ENCODE assay signal across 1 cellular context in genomic region chr12:7403466-7403865, GRCh38.
TF ChIP-seq lines count a peak whose summit lies in the region.

No MANE protein-coding gene starts in this region.

TF ChIP-seq in GM23338, 12 proteins besides CTCF, POLR2A, EP300 and RAD21 (continued from another document):
- TF ChIP-seq, protein P1, sequence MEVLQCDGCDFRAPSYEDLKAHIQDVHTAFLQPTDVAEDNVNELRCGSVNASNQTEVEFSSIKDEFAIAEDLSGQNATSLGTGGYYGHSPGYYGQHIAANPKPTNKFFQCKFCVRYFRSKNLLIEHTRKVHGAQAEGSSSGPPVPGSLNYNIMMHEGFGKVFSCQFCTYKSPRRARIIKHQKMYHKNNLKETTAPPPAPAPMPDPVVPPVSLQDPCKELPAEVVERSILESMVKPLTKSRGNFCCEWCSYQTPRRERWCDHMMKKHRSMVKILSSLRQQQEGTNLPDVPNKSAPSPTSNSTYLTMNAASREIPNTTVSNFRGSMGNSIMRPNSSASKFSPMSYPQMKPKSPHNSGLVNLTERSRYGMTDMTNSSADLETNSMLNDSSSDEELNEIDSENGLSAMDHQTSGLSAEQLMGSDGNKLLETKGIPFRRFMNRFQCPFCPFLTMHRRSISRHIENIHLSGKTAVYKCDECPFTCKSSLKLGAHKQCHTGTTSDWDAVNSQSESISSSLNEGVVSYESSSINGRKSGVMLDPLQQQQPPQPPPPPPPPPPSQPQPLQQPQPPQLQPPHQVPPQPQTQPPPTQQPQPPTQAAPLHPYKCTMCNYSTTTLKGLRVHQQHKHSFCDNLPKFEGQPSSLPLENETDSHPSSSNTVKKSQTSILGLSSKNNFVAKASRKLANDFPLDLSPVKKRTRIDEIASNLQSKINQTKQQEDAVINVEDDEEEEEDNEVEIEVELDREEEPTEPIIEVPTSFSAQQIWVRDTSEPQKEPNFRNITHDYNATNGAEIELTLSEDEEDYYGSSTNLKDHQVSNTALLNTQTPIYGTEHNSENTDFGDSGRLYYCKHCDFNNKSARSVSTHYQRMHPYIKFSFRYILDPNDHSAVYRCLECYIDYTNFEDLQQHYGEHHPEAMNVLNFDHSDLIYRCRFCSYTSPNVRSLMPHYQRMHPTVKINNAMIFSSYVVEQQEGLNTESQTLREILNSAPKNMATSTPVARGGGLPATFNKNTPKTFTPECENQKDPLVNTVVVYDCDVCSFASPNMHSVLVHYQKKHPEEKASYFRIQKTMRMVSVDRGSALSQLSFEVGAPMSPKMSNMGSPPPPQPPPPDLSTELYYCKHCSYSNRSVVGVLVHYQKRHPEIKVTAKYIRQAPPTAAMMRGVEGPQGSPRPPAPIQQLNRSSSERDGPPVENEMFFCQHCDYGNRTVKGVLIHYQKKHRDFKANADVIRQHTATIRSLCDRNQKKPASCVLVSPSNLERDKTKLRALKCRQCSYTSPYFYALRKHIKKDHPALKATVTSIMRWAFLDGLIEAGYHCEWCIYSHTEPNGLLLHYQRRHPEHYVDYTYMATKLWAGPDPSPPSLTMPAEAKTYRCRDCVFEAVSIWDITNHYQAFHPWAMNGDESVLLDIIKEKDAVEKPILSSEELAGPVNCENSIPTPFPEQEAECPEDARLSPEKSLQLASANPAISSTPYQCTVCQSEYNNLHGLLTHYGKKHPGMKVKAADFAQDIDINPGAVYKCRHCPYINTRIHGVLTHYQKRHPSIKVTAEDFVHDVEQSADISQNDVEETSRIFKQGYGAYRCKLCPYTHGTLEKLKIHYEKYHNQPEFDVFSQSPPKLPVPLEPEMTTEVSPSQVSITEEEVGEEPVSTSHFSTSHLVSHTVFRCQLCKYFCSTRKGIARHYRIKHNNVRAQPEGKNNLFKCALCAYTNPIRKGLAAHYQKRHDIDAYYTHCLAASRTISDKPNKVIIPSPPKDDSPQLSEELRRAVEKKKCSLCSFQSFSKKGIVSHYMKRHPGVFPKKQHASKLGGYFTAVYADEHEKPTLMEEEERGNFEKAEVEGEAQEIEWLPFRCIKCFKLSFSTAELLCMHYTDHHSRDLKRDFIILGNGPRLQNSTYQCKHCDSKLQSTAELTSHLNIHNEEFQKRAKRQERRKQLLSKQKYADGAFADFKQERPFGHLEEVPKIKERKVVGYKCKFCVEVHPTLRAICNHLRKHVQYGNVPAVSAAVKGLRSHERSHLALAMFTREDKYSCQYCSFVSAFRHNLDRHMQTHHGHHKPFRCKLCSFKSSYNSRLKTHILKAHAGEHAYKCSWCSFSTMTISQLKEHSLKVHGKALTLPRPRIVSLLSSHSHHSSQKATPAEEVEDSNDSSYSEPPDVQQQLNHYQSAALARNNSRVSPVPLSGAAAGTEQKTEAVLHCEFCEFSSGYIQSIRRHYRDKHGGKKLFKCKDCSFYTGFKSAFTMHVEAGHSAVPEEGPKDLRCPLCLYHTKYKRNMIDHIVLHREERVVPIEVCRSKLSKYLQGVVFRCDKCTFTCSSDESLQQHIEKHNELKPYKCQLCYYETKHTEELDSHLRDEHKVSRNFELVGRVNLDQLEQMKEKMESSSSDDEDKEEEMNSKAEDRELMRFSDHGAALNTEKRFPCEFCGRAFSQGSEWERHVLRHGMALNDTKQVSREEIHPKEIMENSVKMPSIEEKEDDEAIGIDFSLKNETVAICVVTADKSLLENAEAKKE (CRISPR knock-in tag; IDR thresholded peaks at IDR 0.05), result no peak
